Comparison of ENCODE assay signal across 29 cellular contexts in the genomic region with DNA sequence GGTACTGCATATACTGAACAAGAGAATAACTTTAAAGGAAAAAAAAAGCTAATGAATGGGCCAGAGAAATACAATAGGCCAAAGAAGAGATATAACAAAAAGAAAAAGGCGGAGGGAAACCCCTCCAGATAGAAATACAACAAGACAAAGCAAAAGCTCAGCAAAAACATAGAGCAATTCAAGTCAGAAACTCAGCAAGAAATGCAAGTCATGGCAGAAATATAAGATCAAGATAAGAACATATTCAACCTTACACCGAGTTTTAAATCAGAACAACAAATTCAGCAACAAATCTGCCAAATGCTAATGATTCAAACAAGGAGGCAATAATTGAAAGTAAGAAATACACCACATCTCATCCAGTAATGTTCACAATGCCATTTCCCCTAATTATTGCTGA.
"Had no signal": no experiment of that assay in that cellular context is flagged by ENCODE, and none has a peak within 500 bp of the region (broad histone marks: within the 10 kb centered on the region; RNA-seq: fewer than 3 reads in every experiment).

No MANE protein-coding gene starts in this region.

- ATAC-seq: stimulated activated effector memory CD8-positive, alpha-beta T cell treated with anti-CD3 and anti-CD28 coated beads, Interleukin-12 subunit alpha, Interleukin-12 subunit beta, amount 100 ng/mL, for 72 hours; stimulated activated memory B cell treated with anti-CD40 and anti-IgM and Interleukin-4, amounts not matched to agents 10 μg/mL and 1 μg/mL and 100 μg/mL, for 72 hours; stimulated activated naive B cell treated with anti-CD40 and anti-IgM and Interleukin-4, amounts not matched to agents 10 μg/mL and 1 μg/mL and 100 μg/mL, for 72 hours; stimulated activated naive CD8-positive, alpha-beta T cell treated with anti-CD3 and anti-CD28 coated beads, Interleukin-15, amount 100 ng/mL, for 72 hours; stimulated activated naive CD8-positive, alpha-beta T cell treated with anti-CD3 and anti-CD28 coated beads, Interleukin-15, Interleukin-2, amounts not matched to agents 100 U/mL and 50 U/mL, for 24 hours; upper lobe of right lung had no signal

- H3K4me1 Mint-ChIP-seq: stimulated activated effector memory CD8-positive, alpha-beta T cell treated with anti-CD3 and anti-CD28 coated beads, Interleukin-12 subunit alpha, Interleukin-12 subunit beta, amount 100 ng/mL, for 72 hours; stimulated activated memory B cell treated with anti-CD40 and anti-IgM and Interleukin-4, amounts not matched to agents 10 μg/mL and 1 μg/mL and 100 μg/mL, for 72 hours; stimulated activated naive B cell treated with anti-CD40 and anti-IgM and Interleukin-4, amounts not matched to agents 10 μg/mL and 1 μg/mL and 100 μg/mL, for 72 hours; stimulated activated naive CD8-positive, alpha-beta T cell treated with anti-CD3 and anti-CD28 coated beads, Interleukin-15, amount 100 ng/mL, for 72 hours had no signal

- DNase-seq: stimulated activated CD4-positive, alpha-beta T cell treated with anti-CD3 and anti-CD28 coated beads, Interleukin-2, amount 100 ng/mL, for 48 hours; stimulated activated CD4-positive, alpha-beta T cell treated with anti-CD3 and anti-CD28 coated beads, Interleukin-4, amount 100 ng/mL, for 1 hour; stimulated activated CD4-positive, alpha-beta T cell treated with anti-CD3 and anti-CD28 coated beads, Interleukin-4, amount 100 ng/mL, for 24 hours; stimulated activated CD4-positive, alpha-beta T cell treated with anti-CD3 and anti-CD28 coated beads, Interleukin-4, amount 100 ng/mL, for 4 hours; stimulated activated CD8-positive, alpha-beta memory T cell treated with anti-CD3 and anti-CD28 coated beads, Interleukin-4, amount 100 ng/mL, for 48 hours; stimulated activated naive B cell treated with anti-CD40 and anti-IgM and Interleukin-4, amounts not matched to agents 10 μg/mL and 1 μg/mL and 100 μg/mL, for 72 hours; stimulated activated naive CD4-positive, alpha-beta T cell; stimulated activated naive CD4-positive, alpha-beta T cell treated with Interleukin-2 at 50 U/mL for 16 hours; stimulated activated naive CD8-positive, alpha-beta T cell treated with anti-CD3 and anti-CD28 coated beads, Interleukin-15, amount 100 ng/mL, for 72 hours; stimulated activated naive CD8-positive, alpha-beta T cell treated with anti-CD3 and anti-CD28 coated beads, Interleukin-15, Interleukin-2, amounts not matched to agents 100 U/mL and 50 U/mL, for 24 hours; stomach; substantia nigra; testis; thyroid gland; tibial artery; transverse colon; trophoblast cell; upper lobe of left lung; upper lobe of right lung; uterus had no signal

- H3K27me3 ChIP-seq: stomach, suprapubic skin, testis, thyroid gland, tibial artery, tibial nerve, transverse colon, upper lobe of left lung, upper lobe of right lung, uterus, vagina had no signal

- H3K4me1 ChIP-seq: stomach, suprapubic skin, testis, thyroid gland, tibial artery, tibial nerve, transverse colon, upper lobe of left lung, upper lobe of right lung, uterus, vagina had no signal

- H3K27me3 Mint-ChIP-seq: stimulated activated memory B cell treated with anti-CD40 and anti-IgM and Interleukin-4, amounts not matched to agents 10 μg/mL and 1 μg/mL and 100 μg/mL, for 72 hours; stimulated activated naive B cell treated with anti-CD40 and anti-IgM and Interleukin-4, amounts not matched to agents 10 μg/mL and 1 μg/mL and 100 μg/mL, for 72 hours; stimulated activated naive CD8-positive, alpha-beta T cell treated with anti-CD3 and anti-CD28 coated beads, Interleukin-15, amount 100 ng/mL, for 72 hours; stimulated activated naive CD8-positive, alpha-beta T cell treated with anti-CD3 and anti-CD28 coated beads, Interleukin-15, Interleukin-2, amounts not matched to agents 100 ng/mL and 50 ng/mL, for 24 hours; type B pancreatic cell had no signal

- H3K4me3 ChIP-seq: stomach, suprapubic skin, testis, thoracic aorta, thyroid gland, tibial artery, tibial nerve, transverse colon, upper lobe of left lung, upper lobe of right lung, uterus, vagina had no signal

- H3K9me3 Mint-ChIP-seq: stimulated activated memory B cell treated with anti-CD40 and anti-IgM and Interleukin-4, amounts not matched to agents 10 μg/mL and 1 μg/mL and 100 μg/mL, for 72 hours; stimulated activated naive B cell treated with anti-CD40 and anti-IgM and Interleukin-4, amounts not matched to agents 10 μg/mL and 1 μg/mL and 100 μg/mL, for 72 hours; type B pancreatic cell had no signal

- H3K36me3 Mint-ChIP-seq: stimulated activated effector memory CD8-positive, alpha-beta T cell treated with anti-CD3 and anti-CD28 coated beads, Interleukin-12 subunit alpha, Interleukin-12 subunit beta, amount 100 ng/mL, for 72 hours; stimulated activated memory B cell treated with anti-CD40 and anti-IgM and Interleukin-4, amounts not matched to agents 10 μg/mL and 1 μg/mL and 100 μg/mL, for 72 hours; stimulated activated naive B cell treated with anti-CD40 and anti-IgM and Interleukin-4, amounts not matched to agents 10 μg/mL and 1 μg/mL and 100 μg/mL, for 72 hours; type B pancreatic cell had no signal

- H3K36me3 ChIP-seq: stomach, suprapubic skin, thoracic aorta, thyroid gland, tibial artery, tibial nerve, transverse colon, upper lobe of left lung, upper lobe of right lung, uterus, vagina had no signal

- H3K27ac Mint-ChIP-seq: stimulated activated effector memory CD8-positive, alpha-beta T cell treated with anti-CD3 and anti-CD28 coated beads, Interleukin-12 subunit alpha, Interleukin-12 subunit beta, amount 100 ng/mL, for 72 hours; stimulated activated memory B cell treated with anti-CD40 and anti-IgM and Interleukin-4, amounts not matched to agents 10 μg/mL and 1 μg/mL and 100 μg/mL, for 72 hours; stimulated activated naive B cell treated with anti-CD40 and anti-IgM and Interleukin-4, amounts not matched to agents 10 μg/mL and 1 μg/mL and 100 μg/mL, for 72 hours; stimulated activated naive CD8-positive, alpha-beta T cell treated with anti-CD3 and anti-CD28 coated beads, Interleukin-15, amount 100 ng/mL, for 72 hours; stimulated activated naive CD8-positive, alpha-beta T cell treated with anti-CD3 and anti-CD28 coated beads, Interleukin-15, Interleukin-2, amounts not matched to agents 100 ng/mL and 50 ng/mL, for 24 hours; type B pancreatic cell had no signal

- H3K9me3 ChIP-seq: stomach, suprapubic skin, testis, thoracic aorta, thyroid gland, tibial artery, tibial nerve, transverse colon, upper lobe of left lung, upper lobe of right lung, uterus, vagina had no signal

- H3K4me3 Mint-ChIP-seq: stimulated activated effector memory CD8-positive, alpha-beta T cell treated with anti-CD3 and anti-CD28 coated beads, Interleukin-12 subunit alpha, Interleukin-12 subunit beta, amount 100 ng/mL, for 72 hours; stimulated activated memory B cell treated with anti-CD40 and anti-IgM and Interleukin-4, amounts not matched to agents 10 μg/mL and 1 μg/mL and 100 μg/mL, for 72 hours; stimulated activated naive B cell treated with anti-CD40 and anti-IgM and Interleukin-4, amounts not matched to agents 10 μg/mL and 1 μg/mL and 100 μg/mL, for 72 hours; stimulated activated naive CD8-positive, alpha-beta T cell treated with anti-CD3 and anti-CD28 coated beads, Interleukin-15, amount 100 ng/mL, for 72 hours; stimulated activated naive CD8-positive, alpha-beta T cell treated with anti-CD3 and anti-CD28 coated beads, Interleukin-15, Interleukin-2, amounts not matched to agents 100 ng/mL and 50 ng/mL, for 24 hours; type B pancreatic cell had no signal

- FAIRE-seq: urothelium cell line had no signal

- H3K27ac ChIP-seq: stomach, suprapubic skin, testis, thoracic aorta, thyroid gland, tibial artery, tibial nerve, transverse colon, upper lobe of left lung, upper lobe of right lung, uterus, vagina had no signal
